ENCODE assay signal across 31 cellular contexts in the genomic region with DNA sequence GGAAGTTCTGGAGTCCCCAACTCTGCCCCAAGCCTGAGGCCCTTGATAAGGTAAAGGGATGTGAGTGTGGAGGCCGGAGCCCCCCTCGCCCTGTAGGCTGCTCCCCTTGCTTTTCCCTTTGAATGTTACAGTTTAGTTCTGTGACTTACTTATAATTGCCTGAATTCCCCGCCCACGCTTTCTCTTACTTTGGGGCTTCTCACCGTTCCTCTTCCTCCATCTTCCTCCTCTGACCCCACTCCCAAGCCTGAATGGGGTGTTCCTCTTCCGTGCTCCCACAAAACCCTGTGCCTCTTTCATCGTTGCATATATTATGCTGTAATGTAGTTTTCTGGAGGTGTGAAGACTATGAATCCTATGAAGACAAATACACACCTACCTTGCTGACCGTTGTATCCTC. TPM values are rescaled to one million over a fixed set of nuclear protein-coding genes. Genes with fewer than 3 reads are reported as not detected.
"Had no signal": no experiment of that assay in that cellular context is flagged by ENCODE, and none has a peak within 500 bp of the region (broad histone marks: within the 10 kb centered on the region; RNA-seq: fewer than 3 reads in every experiment).

No MANE protein-coding gene starts in this region.

- H3K4me2 ChIP-seq: hepatocyte had no signal

- FAIRE-seq: endothelial cell of umbilical vein, kidney, pancreas had no signal

- H3K4me1 ChIP-seq: colonic mucosa, gastroesophageal sphincter, pancreas, sigmoid colon, testis, tibial artery had no signal

- H3K79me2 ChIP-seq: hepatocyte had no signal

- DNase-seq: colonic mucosa; dermis blood vessel endothelial cell; effector memory CD4-positive, alpha-beta T cell; foreskin fibroblast; heart left ventricle; kidney; natural killer cell; pancreas; retina; sigmoid colon; stimulated activated CD4-positive, alpha-beta T cell treated with anti-CD3 and anti-CD28 coated beads, Interleukin-4, amount 100 ng/mL, for 4 hours; stimulated activated naive CD8-positive, alpha-beta T cell treated with anti-CD3 and anti-CD28 coated beads, Interleukin-15, Interleukin-2, amounts not matched to agents 100 U/mL and 50 U/mL, for 24 hours; substantia nigra; testis; tibial artery had no signal

- H3K27ac ChIP-seq: colonic mucosa, gastroesophageal sphincter, heart left ventricle, hepatocyte, pancreas, sigmoid colon, testis, tibial artery had no signal

- ATAC-seq: gastroesophageal sphincter; heart left ventricle; stimulated activated memory B cell treated with anti-CD40 and anti-IgM and Interleukin-4, amounts not matched to agents 10 μg/mL and 1 μg/mL and 100 μg/mL, for 72 hours; stimulated activated naive CD8-positive, alpha-beta T cell treated with anti-CD3 and anti-CD28 coated beads, Interleukin-15, Interleukin-2, amounts not matched to agents 100 U/mL and 50 U/mL, for 24 hours had no signal

- H3K36me3 ChIP-seq: colonic mucosa, gastroesophageal sphincter, heart left ventricle, pancreas, sigmoid colon, tibial artery had no signal

- H3K9me3 Mint-ChIP-seq: memory B cell; natural killer cell; stimulated activated memory B cell treated with anti-CD40 and anti-IgM and Interleukin-4, amounts not matched to agents 10 μg/mL and 1 μg/mL and 100 μg/mL, for 72 hours; type B pancreatic cell had no signal

- H3K4me3 ChIP-seq: colonic mucosa, gastroesophageal sphincter, heart left ventricle, hepatocyte, lung, pancreas, sigmoid colon, testis, tibial artery had no signal

- H3K9me3 ChIP-seq: colonic mucosa, gastroesophageal sphincter, heart left ventricle, pancreas, sigmoid colon, testis, tibial artery had no signal

- H3K27ac Mint-ChIP-seq: memory B cell; natural killer cell; stimulated activated memory B cell treated with anti-CD40 and anti-IgM and Interleukin-4, amounts not matched to agents 10 μg/mL and 1 μg/mL and 100 μg/mL, for 72 hours; type B pancreatic cell had no signal

- H2AFZ ChIP-seq: hepatocyte had no signal

- H3K27me3 ChIP-seq: colonic mucosa, hepatocyte, pancreas, sigmoid colon, testis had no signal

- H3K36me3 Mint-ChIP-seq: memory B cell; natural killer cell; stimulated activated memory B cell treated with anti-CD40 and anti-IgM and Interleukin-4, amounts not matched to agents 10 μg/mL and 1 μg/mL and 100 μg/mL, for 72 hours; type B pancreatic cell had no signal

RNA-seq across cellular contexts. Expression of gene IL1RN, which starts 15.0 kb away (rescaled TPM):
- total RNA-seq: endothelial cell of umbilical vein, pulmonary artery endothelial cell, skeletal muscle tissue had no signal
- polyA plus RNA-seq: endothelial cell of umbilical vein, neural cell had no signal

RNA-seq across cellular contexts. Expression of gene IL1F10, which starts 44.7 kb away (rescaled TPM):
- total RNA-seq: colonic mucosa, dermis blood vessel endothelial cell, endothelial cell of umbilical vein, gastroesophageal sphincter, heart left ventricle, hepatocyte, kidney, left lobe of liver, liver, lung, mononuclear cell, natural killer cell, omental fat pad, pancreas, posterior vena cava, pulmonary artery endothelial cell, sigmoid colon, skeletal muscle tissue, urinary bladder had no signal
- polyA plus RNA-seq: endothelial cell of umbilical vein, heart left ventricle, hepatocyte, liver, lung, neural cell, pancreas, sigmoid colon, urinary bladder had no signal

RNA-seq across cellular contexts. Expression of gene IL36RN, which starts 53.4 kb away (rescaled TPM):
- total RNA-seq: colonic mucosa, dermis blood vessel endothelial cell, endothelial cell of umbilical vein, heart left ventricle, kidney, left lobe of liver, liver, mononuclear cell, natural killer cell, omental fat pad, pancreas, posterior vena cava, pulmonary artery endothelial cell, sigmoid colon, skeletal muscle tissue, testis had no signal
- polyA plus RNA-seq: endothelial cell of umbilical vein, heart left ventricle, liver, neural cell, pancreas, urinary bladder had no signal

RNA-seq across cellular contexts. Expression of gene IL36B, which starts 59.8 kb away (rescaled TPM):
- total RNA-seq: colonic mucosa, dermis blood vessel endothelial cell, endothelial cell of umbilical vein, gastroesophageal sphincter, heart left ventricle, hepatocyte, kidney, left lobe of liver, liver, lung, mononuclear cell, natural killer cell, omental fat pad, pancreas, posterior vena cava, pulmonary artery endothelial cell, sigmoid colon, skeletal muscle tissue, testis, urinary bladder had no signal
- polyA plus RNA-seq: endothelial cell of umbilical vein, heart left ventricle, hepatocyte, liver, neural cell, pancreas, sigmoid colon, urinary bladder had no signal
